16 cellular contexts compared by ENCODE assay signal in the genomic region with DNA sequence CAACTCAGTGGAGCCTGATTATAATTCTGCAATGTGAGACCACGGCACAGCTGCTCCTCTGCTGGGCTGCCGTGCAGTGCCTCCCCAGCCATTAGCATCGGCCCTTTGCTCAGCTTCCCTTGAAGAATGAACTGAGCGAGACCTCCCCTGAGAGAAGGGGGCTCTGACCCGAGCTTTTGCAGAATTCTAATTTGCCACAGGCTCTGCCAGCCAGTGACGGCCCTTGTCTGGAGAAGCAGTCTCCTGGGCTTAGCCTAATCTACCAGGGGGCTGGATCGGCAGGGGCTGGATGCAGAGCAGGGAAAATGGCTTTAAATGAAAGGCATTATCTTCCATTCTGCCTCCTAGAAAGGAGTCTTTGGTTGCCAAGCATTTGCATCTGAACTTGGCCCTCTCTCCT. TPM values are rescaled to one million over a fixed set of nuclear protein-coding genes. Genes with fewer than 3 reads are reported as not detected.
"Had no signal": no experiment of that assay in that cellular context is flagged by ENCODE, and none has a peak within 500 bp of the region (broad histone marks: within the 10 kb centered on the region; RNA-seq: fewer than 3 reads in every experiment).

No MANE protein-coding gene starts in this region.

- H3K4me3 ChIP-seq: coronary artery, heart left ventricle had no signal

- DNase-seq: effector CD4-positive, alpha-beta T cell; foreskin melanocyte; heart left ventricle; hippocampal formation; mammary epithelial cell; natural killer cell; right cardiac atrium; small intestine; stimulated activated CD4-positive, alpha-beta T cell treated with anti-CD3 and anti-CD28 coated beads, Interleukin-12 subunit alpha, Interleukin-12 subunit beta, amount 100 ng/mL, for 4 hours; stimulated activated naive CD4-positive, alpha-beta T cell; trophoblast cell had no signal

- H3K27ac ChIP-seq: coronary artery, heart left ventricle, neutrophil had no signal

- H3K36me3 ChIP-seq: heart left ventricle, neutrophil had no signal

- H3K9me3 ChIP-seq: heart left ventricle, neutrophil had no signal

- H3K27me3 ChIP-seq: heart left ventricle, neutrophil had no signal

RNA-seq across cellular contexts. Expression of a gene that starts 57.2 kb away (rescaled TPM):
- total RNA-seq: dermis microvascular lymphatic vessel endothelial cell, kidney epithelial cell, natural killer cell, pulmonary artery endothelial cell had no signal
